Comparison of ENCODE assay signal across 28 cellular contexts in genomic region chr13:94292323-94292640, GRCh38.
"Had no signal": no experiment of that assay in that cellular context is flagged by ENCODE, and none has a peak within 500 bp of the region (broad histone marks: within the 10 kb centered on the region; RNA-seq: fewer than 3 reads in every experiment).

No MANE protein-coding gene starts in this region.

- FAIRE-seq: bronchial epithelial cell, frontal cortex had no signal

- ATAC-seq: activated CD4-positive, alpha-beta T cell treated with anti-CD3 and anti-CD28 coated beads for 36 hours; activated CD8-positive, alpha-beta memory T cell treated with anti-CD3 and anti-CD28 coated beads, Interleukin-2, amount 10 ng/mL, durations not matched to agents 7 days and 5 days; activated CD8-positive, alpha-beta T cell treated with anti-CD3 and anti-CD28 coated beads, Interleukin-2, amount 10 ng/mL, durations not matched to agents 7 days and 5 days; activated naive CD4-positive, alpha-beta T cell treated with anti-CD3 and anti-CD28 coated beads, Interleukin-2, amount 50 U/mL, for 72 hours; activated T-helper 17 cell treated with anti-CD3 and anti-CD28 coated beads, Interleukin-2, amount 50 U/mL, for 72 hours; esophagus mucosa had no signal

- H3K27me3 ChIP-seq: brain microvascular endothelial cell, dorsolateral prefrontal cortex had no signal

- H3K36me3 ChIP-seq: brain microvascular endothelial cell had no signal

- H3K27ac ChIP-seq: brain microvascular endothelial cell, coronary artery, dorsolateral prefrontal cortex had no signal

- H3K4me3 ChIP-seq: coronary artery, dorsolateral prefrontal cortex had no signal

- DNase-seq: activated CD4-positive, alpha-beta memory T cell treated with anti-CD3 and anti-CD28 coated beads for 36 hours; activated CD4-positive, alpha-beta T cell treated with anti-CD3 and anti-CD28 coated beads for 36 hours; activated CD4-positive, alpha-beta T cell treated with anti-CD3 and anti-CD28 coated beads, Interleukin-2, amount 10 ng/mL, durations not matched to agents 24 days and 14 days; activated CD4-positive, CD25-positive, alpha-beta regulatory T cell; activated CD4-positive, CD25-positive, alpha-beta regulatory T cell treated with anti-CD3 and anti-CD28 coated beads, Interleukin-2, amount 50 U/mL, for 72 hours; activated CD8-positive, alpha-beta memory T cell treated with anti-CD3 and anti-CD28 coated beads, Interleukin-2, amount 10 ng/mL, durations not matched to agents 7 days and 5 days; activated CD8-positive, alpha-beta memory T cell treated with anti-CD3 and anti-CD28 coated beads, Interleukin-2, amount 50 U/mL, for 4 hours; activated CD8-positive, alpha-beta T cell treated with anti-CD3 and anti-CD28 coated beads, Interleukin-2, amount 10 ng/mL, durations not matched to agents 7 days and 5 days; activated effector memory CD4-positive, alpha-beta T cell treated with Interleukin-2 at 50 U/mL for 16 hours; activated gamma-delta T cell treated with Interleukin-2 at 50 U/mL for 16 hours; activated naive CD4-positive, alpha-beta T cell treated with Interleukin-2 at 50 U/mL for 16 hours; activated naive CD8-positive, alpha-beta T cell treated with anti-CD3 and anti-CD28 coated beads, Interleukin-2, amount 10 ng/mL, durations not matched to agents 7 days and 5 days; activated T-cell treated with anti-CD3 and anti-CD28 coated beads, Interleukin-2, amount 50 U/mL, for 1 hour; anterior cingulate cortex; brain microvascular endothelial cell; dorsolateral prefrontal cortex; effector memory CD4-positive, alpha-beta T cell; endodermal cell; foreskin fibroblast; head of caudate nucleus; T-helper 1 cell; T-helper 2 cell had no signal
